In genomic region chr11:97739892-97740782, GRCh38 we compare ENCODE assay signal across 14 cellular contexts.
DNase-seq lines count a peak whose midpoint lies in the region; ATAC-seq and TF ChIP-seq lines count a peak whose summit lies in the region.
"Had no signal": no experiment of that assay in that cellular context is flagged by ENCODE, and none has a peak within 500 bp of the region (broad histone marks: within the 10 kb centered on the region; RNA-seq: fewer than 3 reads in every experiment).

No MANE protein-coding gene starts in this region.

- H3K4me3 ChIP-seq in Caco-2 (ENCODE audit: low read depth, low read length): no peak overlapping the region
- H3K4me3 ChIP-seq in brain microvascular endothelial cell (ENCODE audit: low read depth, low read length): no peak overlapping the region
- H3K4me3 ChIP-seq: SJSA1 had no signal

- TF ChIP-seq CTCF in Caco-2 (IDR thresholded peaks at IDR 0.05; ENCODE audit: insufficient read depth in 1 of 2, low read depth in 1 of 2, low read length in 1 of 2, severe bottlenecking in 1 of 2, unreplicated experiment in 1 of 2) (no peak), brain microvascular endothelial cell (IDR thresholded peaks at IDR 0.05; ENCODE audit: low read depth, low read length, missing control alignments) (no peak)

- CTCF ChIA-PET in Caco-2 (lab: Charles Lee): no interaction called here
- CTCF ChIA-PET in activated naive CD4-positive, alpha-beta T cell treated with anti-CD3 and anti-CD28 coated beads for 36 hours (lab: Charles Lee): no interaction called here

- H3K4me1 Mint-ChIP-seq in Caco-2 (ENCODE audit: low read depth, unreplicated experiment): no peaks in the 10 kb centered on the region
- H3K4me1 Mint-ChIP-seq in activated naive CD4-positive, alpha-beta T cell treated with anti-CD3 and anti-CD28 coated beads for 36 hours (ENCODE audit: low read depth): no peaks in the 10 kb centered on the region
- H3K4me1 Mint-ChIP-seq: activated CD4-positive, alpha-beta T cell treated with anti-CD3 and anti-CD28 coated beads, Interleukin-2, amount 10 ng/mL, durations not matched to agents 24 days and 14 days had no signal

- intact Hi-C loops in Caco-2 (cut with micrococcal nuclease; ENCODE audit: unreplicated experiment): no loop called here
- intact Hi-C loops in activated naive CD4-positive, alpha-beta T cell treated with anti-CD3 and anti-CD28 coated beads for 36 hours (cut with micrococcal nuclease): no loop called here

- H3K9me3 Mint-ChIP-seq in Caco-2 (ENCODE audit: unreplicated experiment): peaks cover 55% of the 10 kb centered on the region
- peaks cover 23% of the 10 kb centered on the region for H3K9me3 Mint-ChIP-seq in activated naive CD4-positive, alpha-beta T cell treated with anti-CD3 and anti-CD28 coated beads for 36 hours

- H3K27ac Mint-ChIP-seq in Caco-2 (ENCODE audit: unreplicated experiment): peak overlapping the region; percentile 6
- no peak overlapping the region for H3K27ac Mint-ChIP-seq in activated naive CD4-positive, alpha-beta T cell treated with anti-CD3 and anti-CD28 coated beads for 36 hours
- H3K27ac Mint-ChIP-seq: activated CD4-positive, alpha-beta T cell treated with anti-CD3 and anti-CD28 coated beads, Interleukin-2, amount 10 ng/mL, durations not matched to agents 24 days and 14 days; endodermal cell had no signal

- ATAC-seq in left lobe of liver (peak; percentile 29), HG02610 (IDR thresholded peaks at IDR 0.05; ENCODE audit: unreplicated experiment) (no peak)

- no peaks in the 10 kb centered on the region for H3K27me3 ChIP-seq in Caco-2 (replicated peaks; ENCODE audit: control insufficient read depth, insufficient read depth, low read length)
- no peaks in the 10 kb centered on the region for H3K27me3 ChIP-seq in brain microvascular endothelial cell (replicated peaks)
- H3K27me3 ChIP-seq: SJSA1 had no signal

- DNase-seq in Caco-2: no peak
- peak; percentile 30 for DNase-seq in M059J (ENCODE audit: low read depth)
- no peak for DNase-seq in brain microvascular endothelial cell
- DNase-seq in left lobe of liver (ENCODE audit: low spot score): no peak
- no peak for DNase-seq in islet precursor cell
- DNase-seq in NCI-H524 (lab: John Stamatoyannopoulos, UW): no peak
- DNase-seq in activated naive CD4-positive, alpha-beta T cell treated with anti-CD3 and anti-CD28 coated beads for 36 hours: no peak
- DNase-seq: activated CD4-positive, alpha-beta T cell treated with anti-CD3 and anti-CD28 coated beads, Interleukin-2, amount 10 ng/mL, durations not matched to agents 24 days and 14 days; activated naive CD4-positive, alpha-beta T cell treated with Interleukin-2 at 50 U/mL for 16 hours; Calu3; endodermal cell; stimulated activated CD4-positive, alpha-beta T cell treated with anti-CD3 and anti-CD28 coated beads, Interleukin-4, amount 100 ng/mL, for 24 hours had no signal

- no peaks in the 10 kb centered on the region for H3K36me3 Mint-ChIP-seq in Caco-2 (ENCODE audit: insufficient read depth, unreplicated experiment)
- H3K36me3 Mint-ChIP-seq in activated naive CD4-positive, alpha-beta T cell treated with anti-CD3 and anti-CD28 coated beads for 36 hours (ENCODE audit: low read depth): no peaks in the 10 kb centered on the region

- H3K36me3 ChIP-seq in Caco-2 (ENCODE audit: control insufficient read depth, insufficient read depth, low read length): no peaks in the 10 kb centered on the region
- no peaks in the 10 kb centered on the region for H3K36me3 ChIP-seq in brain microvascular endothelial cell (replicated peaks)
- H3K36me3 ChIP-seq: SJSA1 had no signal

- H3K9me3 ChIP-seq in Caco-2: peaks cover 11% of the 10 kb centered on the region
- H3K9me3 ChIP-seq: SJSA1 had no signal

- H3K27me3 Mint-ChIP-seq in Caco-2 (ENCODE audit: insufficient read depth, unreplicated experiment): no peaks in the 10 kb centered on the region
- no peaks in the 10 kb centered on the region for H3K27me3 Mint-ChIP-seq in activated naive CD4-positive, alpha-beta T cell treated with anti-CD3 and anti-CD28 coated beads for 36 hours (ENCODE audit: low read depth)
- H3K27me3 Mint-ChIP-seq: activated CD4-positive, alpha-beta T cell treated with anti-CD3 and anti-CD28 coated beads, Interleukin-2, amount 10 ng/mL, durations not matched to agents 24 days and 14 days had no signal

- no peaks in the 10 kb centered on the region for H3K4me1 ChIP-seq in Caco-2
- H3K4me1 ChIP-seq: SJSA1 had no signal

- peak overlapping the region; percentile 85 for H3K27ac ChIP-seq in brain microvascular endothelial cell
- H3K27ac ChIP-seq: SJSA1 had no signal

- POLR2A ChIA-PET in Caco-2 (lab: Charles Lee): interaction anchor here (0.7 kb wide), 2 partner anchors 27 to 1250 kb away, joined by 3 to 4 read pairs; no protein-coding TSS in a partner anchor

- no TSS peak for BruUV-seq in Caco-2 (replicated peaks; lab: Mats Ljungman, UMichigan)

- in situ Hi-C loops in brain microvascular endothelial cell (cut with HindIII; ENCODE audit: low pct_ligation_motif_present, low sequenced_read_pairs): no loop called here

- no peak overlapping the region for H3K4me3 Mint-ChIP-seq in Caco-2 (ENCODE audit: unreplicated experiment)
- H3K4me3 Mint-ChIP-seq in activated naive CD4-positive, alpha-beta T cell treated with anti-CD3 and anti-CD28 coated beads for 36 hours: no peak overlapping the region
- H3K4me3 Mint-ChIP-seq: activated CD4-positive, alpha-beta T cell treated with anti-CD3 and anti-CD28 coated beads, Interleukin-2, amount 10 ng/mL, durations not matched to agents 24 days and 14 days; endodermal cell had no signal
